Comparison of ENCODE assay signal across 9 cellular contexts in genomic region chr17:57357830-57358426, GRCh38.
DNase-seq lines count a peak whose midpoint lies in the region; ATAC-seq and TF ChIP-seq lines count a peak whose summit lies in the region.
"Had no signal": no experiment of that assay in that cellular context is flagged by ENCODE, and none has a peak within 500 bp of the region (broad histone marks: within the 10 kb centered on the region; RNA-seq: fewer than 3 reads in every experiment).

No MANE protein-coding gene starts in this region.

- 40 to 55% methylated on average over 3 of the region's 3 CpGs for WGBS in thyroid gland, 2 donors

- peak; percentile 27 for DNase-seq in activated T-cell treated with anti-CD3 and anti-CD28 coated beads, Interleukin-2, amount 50 U/mL, for 24 hours
- no peak for DNase-seq in activated T-cell treated with anti-CD3 and anti-CD28 coated beads, Interleukin-2, amount 50 U/mL, for 1 hour
- DNase-seq in caudate nucleus (lab: John Stamatoyannopoulos, UW) (no peak), thyroid gland (peak; percentile 17 to 25), vagina (ENCODE audit: extremely low spot score in 2 of 2) (no peak), NCI-H2227 (lab: John Stamatoyannopoulos, UW; ENCODE audit: unreplicated experiment) (no peak)
- DNase-seq in activated naive CD4-positive, alpha-beta T cell treated with Interleukin-2 at 50 U/mL for 16 hours: no peak

- intact Hi-C loops in thyroid gland (cut with DNase I) (loop anchor here (10.0 kb wide), 1 partner anchor 117 kb away; no protein-coding TSS in a partner anchor), vagina (cut with DNase I) (no loop called here)

- TF ChIP-seq POLR2A in thyroid gland (IDR thresholded peaks at IDR 0.05) (no peak), vagina (IDR thresholded peaks at IDR 0.05) (no peak)

- H3K4me3 ChIP-seq in thyroid gland (replicated peaks in 1 of 3) (no peak overlapping the region), vagina (no peak overlapping the region)
- H3K4me3 ChIP-seq: SK-N-MC had no signal

- H3K36me3 Mint-ChIP-seq in activated T-cell treated with anti-CD3 and anti-CD28 coated beads, Interleukin-2, amount 50 U/mL, for 24 hours (ENCODE audit: low read depth): peaks cover 6% of the 10 kb centered on the region

- peaks cover 60% of the 10 kb centered on the region for H3K4me1 Mint-ChIP-seq in activated T-cell treated with anti-CD3 and anti-CD28 coated beads, Interleukin-2, amount 50 U/mL, for 24 hours (ENCODE audit: low read depth)

- H3K9me3 ChIP-seq in thyroid gland (no peaks in the 10 kb centered on the region), vagina (no peaks in the 10 kb centered on the region)

- H3K27me3 ChIP-seq in thyroid gland (no peaks in the 10 kb centered on the region), vagina (no peaks in the 10 kb centered on the region)

- H3K9me3 Mint-ChIP-seq in activated T-cell treated with anti-CD3 and anti-CD28 coated beads, Interleukin-2, amount 50 U/mL, for 24 hours: no peaks in the 10 kb centered on the region

- H3K4me1 ChIP-seq in thyroid gland (peaks cover 41 to 62% of the 10 kb centered on the region in 2 donors), vagina (peaks cover 17% of the 10 kb centered on the region)

- H3K27ac ChIP-seq in caudate nucleus (ENCODE audit: low read depth, low read length): peak overlapping the region; percentile 85
- H3K27ac ChIP-seq in thyroid gland: peak overlapping the region; percentile 90 to 98 (median 95)
- H3K27ac ChIP-seq in vagina: no peak overlapping the region
- H3K27ac ChIP-seq: SK-N-MC had no signal

- no peaks in the 10 kb centered on the region for H3K27me3 Mint-ChIP-seq in activated T-cell treated with anti-CD3 and anti-CD28 coated beads, Interleukin-2, amount 50 U/mL, for 24 hours

- TF ChIP-seq CTCF in thyroid gland (IDR thresholded peaks at IDR 0.05): no peak
- TF ChIP-seq CTCF in vagina (IDR thresholded peaks at IDR 0.05): no peak

- ATAC-seq in HG03139 (IDR thresholded peaks at IDR 0.05; ENCODE audit: unreplicated experiment): peak; percentile 47

- no peak overlapping the region for H3K4me3 Mint-ChIP-seq in activated T-cell treated with anti-CD3 and anti-CD28 coated beads, Interleukin-2, amount 50 U/mL, for 24 hours

- no peaks in the 10 kb centered on the region for H3K36me3 ChIP-seq in thyroid gland
- H3K36me3 ChIP-seq in vagina: no peaks in the 10 kb centered on the region

- peak overlapping the region; percentile 56 for H3K27ac Mint-ChIP-seq in activated T-cell treated with anti-CD3 and anti-CD28 coated beads, Interleukin-2, amount 50 U/mL, for 24 hours

Comparison
In these comparisons a context has a peak if more than half of its experiments do, and no peak if none do; other contexts are left out.
1. DNase-seq: peak in activated T-cell treated with anti-CD3 and anti-CD28 coated beads, Interleukin-2, amount 50 U/mL, for 24 hours (single experiment) and thyroid gland (2 of 2); none in activated T-cell treated with anti-CD3 and anti-CD28 coated beads, Interleukin-2, amount 50 U/mL, for 1 hour (single experiment), caudate nucleus (0 of 61), vagina (0 of 2), activated naive CD4-positive, alpha-beta T cell treated with Interleukin-2 at 50 U/mL for 16 hours (single experiment) and NCI-H2227 (single experiment).